ENCODE assay signal across 29 cellular contexts in the genomic region with DNA sequence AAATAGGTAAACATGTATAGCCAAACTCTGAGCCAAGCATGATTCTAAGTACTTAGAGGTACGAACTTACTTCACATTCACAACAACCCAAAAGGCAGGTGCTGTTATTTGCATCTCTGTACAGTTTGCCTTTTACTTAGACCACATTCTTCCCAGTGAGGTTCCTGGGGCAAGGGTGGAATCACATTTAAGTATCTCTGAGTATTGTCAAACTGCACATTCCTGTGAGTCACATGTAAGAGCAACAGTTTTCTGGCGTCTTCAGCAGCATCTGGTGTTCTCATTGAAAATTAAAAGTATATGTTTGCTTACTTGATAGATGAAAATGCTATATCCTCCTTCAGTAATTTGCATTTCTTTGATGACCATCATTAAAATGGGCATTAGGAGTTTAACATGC.
"Had no signal": no experiment of that assay in that cellular context is flagged by ENCODE, and none has a peak within 500 bp of the region (broad histone marks: within the 10 kb centered on the region; RNA-seq: fewer than 3 reads in every experiment).

No MANE protein-coding gene starts in this region.

- H3K36me3 Mint-ChIP-seq: activated naive CD4-positive, alpha-beta T cell treated with anti-CD3 and anti-CD28 coated beads, Interleukin-2, amount 50 U/mL, for 72 hours; brain; WTC11 had no signal

- H3K27me3 Mint-ChIP-seq: activated T-cell treated with anti-CD3 and anti-CD28 coated beads, Interleukin-2, amount 50 U/mL, for 24 hours had no signal

- H3K4me3 ChIP-seq: SJSA1 had no signal

- H3K9me2 ChIP-seq: SK-N-SH had no signal

- H3K4me3 Mint-ChIP-seq: activated CD8-positive, alpha-beta T cell treated with anti-CD3 and anti-CD28 coated beads, Interleukin-2, amount 10 ng/mL, durations not matched to agents 7 days and 5 days; activated T-cell treated with anti-CD3 and anti-CD28 coated beads, Interleukin-2, amount 50 U/mL, for 24 hours; brain; T-helper 1 cell treated with Interleukin-12 subunit alpha and Interleukin-12 subunit beta and Interleukin-4 antibody, amounts not matched to agents 30 μg/mL and 1 μg/mL, for 36 hours; T-helper 2 cell treated with Interferon-gamma antibody and Interleukin-4, amounts not matched to agents 5 μg/mL and 100 μg/mL, for 36 hours; WTC11 had no signal

- H3K36me3 ChIP-seq: SJSA1 had no signal

- H3K4me2 ChIP-seq: SK-N-SH had no signal

- H3K4me1 ChIP-seq: SJSA1 had no signal

- DNase-seq: activated CD4-positive, alpha-beta T cell treated with anti-CD3 and anti-CD28 coated beads for 4 hours; activated CD4-positive, CD25-positive, alpha-beta regulatory T cell treated with anti-CD3 and anti-CD28 coated beads, Interleukin-2, amount 50 U/mL, for 72 hours; activated gamma-delta T cell; activated naive CD4-positive, alpha-beta T cell treated with Interleukin-2 at 50 U/mL for 16 hours; activated T-cell treated with anti-CD3 and anti-CD28 coated beads, Interleukin-2, amount 50 U/mL, for 24 hours; anterior cingulate cortex; caudate nucleus; cerebellar nuclear complex; Karpas-422; NCI-H1048; NCI-H1105 treated with DMSO at 0.1 percent for 48 hours; NCI-H1436; NCI-H1694; NCI-H1930; NCI-H2081 treated with DMSO at 0.1 percent for 48 hours; NCI-H226; NCI-H524 treated with DMSO at 0.1 percent for 48 hours; RPMI8226; SHP77 treated with DMSO at 0.1 percent for 48 hours; SK-N-SH had no signal

- ATAC-seq: activated CD8-positive, alpha-beta T cell treated with anti-CD3 and anti-CD28 coated beads, Interleukin-2, amount 10 ng/mL, durations not matched to agents 7 days and 5 days; activated naive CD4-positive, alpha-beta T cell treated with anti-CD3 and anti-CD28 coated beads, Interleukin-2, amount 50 U/mL, for 72 hours; Panc1; WTC11 had no signal

- H3K27me3 ChIP-seq: SJSA1 had no signal

- H3K9me3 ChIP-seq: SJSA1, SK-N-SH had no signal

- H3K27ac ChIP-seq: SJSA1 had no signal

- H3K27ac Mint-ChIP-seq: activated CD8-positive, alpha-beta T cell treated with anti-CD3 and anti-CD28 coated beads, Interleukin-2, amount 10 ng/mL, durations not matched to agents 7 days and 5 days; activated naive CD4-positive, alpha-beta T cell treated with anti-CD3 and anti-CD28 coated beads, Interleukin-2, amount 50 U/mL, for 72 hours; activated T-cell treated with anti-CD3 and anti-CD28 coated beads, Interleukin-2, amount 50 U/mL, for 24 hours; activated T-helper 2 cell treated with anti-CD3 and anti-CD28 coated beads, Interferon-gamma antibody, Interleukin-2, Interleukin-4, amounts not matched to agents 10 μg/mL and 5 μg/mL and 100 μg/mL, durations not matched to agents 14 hours and 24 hours and 36 hours; brain; T-helper 1 cell treated with Interleukin-12 subunit alpha and Interleukin-12 subunit beta and Interleukin-4 antibody, amounts not matched to agents 30 μg/mL and 1 μg/mL, for 36 hours; T-helper 2 cell treated with Interferon-gamma antibody and Interleukin-4, amounts not matched to agents 5 μg/mL and 100 μg/mL, for 36 hours; WTC11 had no signal

- H3K9me3 Mint-ChIP-seq: activated naive CD4-positive, alpha-beta T cell treated with anti-CD3 and anti-CD28 coated beads, Interleukin-2, amount 50 U/mL, for 72 hours; activated T-cell treated with anti-CD3 and anti-CD28 coated beads, Interleukin-2, amount 50 U/mL, for 24 hours; activated T-helper 2 cell treated with anti-CD3 and anti-CD28 coated beads, Interferon-gamma antibody, Interleukin-2, Interleukin-4, amounts not matched to agents 10 μg/mL and 5 μg/mL and 100 μg/mL, durations not matched to agents 14 hours and 24 hours and 36 hours; T-helper 1 cell treated with Interleukin-12 subunit alpha and Interleukin-12 subunit beta and Interleukin-4 antibody, amounts not matched to agents 30 μg/mL and 1 μg/mL, for 36 hours; T-helper 2 cell treated with Interferon-gamma antibody and Interleukin-4, amounts not matched to agents 5 μg/mL and 100 μg/mL, for 36 hours; WTC11 had no signal

- H3K9ac ChIP-seq: SK-N-SH had no signal
